In the genomic region with DNA sequence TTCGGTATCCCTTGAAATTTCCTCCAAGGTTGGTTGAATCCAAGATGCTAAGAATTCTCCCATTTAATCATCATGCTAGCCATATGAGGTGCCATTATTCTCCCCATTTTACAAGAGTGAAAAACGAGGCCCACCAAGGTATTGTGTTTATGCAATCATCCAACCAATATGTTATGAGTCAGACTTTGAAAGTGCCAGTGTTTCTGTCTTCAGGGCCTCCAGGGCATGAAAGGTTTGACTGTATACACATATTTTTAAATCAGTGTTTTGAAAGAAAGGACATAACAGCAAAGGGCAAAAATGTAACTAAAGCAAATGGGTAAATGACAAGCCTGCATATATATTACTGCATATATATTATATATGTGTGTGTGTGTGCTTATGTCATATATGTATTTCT, we compare ENCODE assay signal across 14 cellular contexts.
A peak's percentile ranks its signal among the peaks of the same experiment; 100 is the strongest.
DNase-seq lines count a peak whose midpoint lies in the region; ATAC-seq, FAIRE-seq and TF ChIP-seq lines count a peak whose summit lies in the region.
"Had no signal": no experiment of that assay in that cellular context is flagged by ENCODE, and none has a peak within 500 bp of the region (broad histone marks: within the 10 kb centered on the region; RNA-seq: fewer than 3 reads in every experiment).

No MANE protein-coding gene starts in this region.

- H3K27ac ChIP-seq in PC-3 (ENCODE audit: low read length) (no peak overlapping the region), trophoblast cell (ENCODE audit: low read depth, low read length) (no peak overlapping the region)
- H3K27ac ChIP-seq: A549, GM23248 had no signal

- intact Hi-C loops in PC-3 (cut with micrococcal nuclease): no loop called here

- H2AFZ ChIP-seq in PC-3 (ENCODE audit: low read length) (no peak overlapping the region), trophoblast cell (ENCODE audit: insufficient read depth, low read length, poor library complexity) (no peak overlapping the region)
- H2AFZ ChIP-seq: GM23248 had no signal

- POLR2A ChIA-PET in PC-3 (lab: Charles Lee; ENCODE audit: unreplicated experiment): no interaction called here

- DNase-seq in MG63 (peak; percentile 46), PC-3 (peak; percentile 35), bronchial epithelial cell (ENCODE audit: low read depth) (peak; percentile 52), trophoblast cell (peak; percentile 3 to 39), mucosa of gallbladder (ENCODE audit: low spot score) (no peak)
- DNase-seq in activated naive CD4-positive, alpha-beta T cell treated with Interleukin-2 at 50 U/mL for 16 hours: no peak
- DNase-seq in activated naive CD4-positive, alpha-beta T cell treated with anti-CD3 and anti-CD28 coated beads, Interleukin-2, amount 10 ng/mL, durations not matched to agents 7 days and 5 days: no peak
- DNase-seq: CD8-positive, alpha-beta T cell; COR-L47; DMS153; H7 had no signal

- H3K4me3 Mint-ChIP-seq in activated naive CD4-positive, alpha-beta T cell treated with anti-CD3 and anti-CD28 coated beads, Interleukin-2, amount 10 ng/mL, durations not matched to agents 7 days and 5 days: no peak overlapping the region
- H3K4me3 Mint-ChIP-seq: CD14-positive monocyte; CD8-positive, alpha-beta T cell had no signal

- H3K23ac ChIP-seq in trophoblast cell (ENCODE audit: low read length): no peak overlapping the region

- H3K4me3 ChIP-seq in MG63: no peak overlapping the region
- no peak overlapping the region for H3K4me3 ChIP-seq in PC-3 (ENCODE audit: low read length)
- H3K4me3 ChIP-seq in bronchial epithelial cell (ENCODE audit: low read depth, low read length): no peak overlapping the region
- H3K4me3 ChIP-seq in trophoblast cell (ENCODE audit: low read depth, low read length): no peak overlapping the region
- H3K4me3 ChIP-seq: A549, GM23248 had no signal

- no peaks in the 10 kb centered on the region for H4K20me1 ChIP-seq in PC-3 (ENCODE audit: low read length)

- H4K8ac ChIP-seq in trophoblast cell (ENCODE audit: low read depth, low read length): no peak overlapping the region

- H3K9me3 ChIP-seq in MG63 (peaks cover 7% of the 10 kb centered on the region; the same call in 1 of the 2 replicates), PC-3 (ENCODE audit: low read length) (no peaks in the 10 kb centered on the region), trophoblast cell (ENCODE audit: insufficient read depth, low read depth, low read length) (no peaks in the 10 kb centered on the region)
- H3K9me3 ChIP-seq: A549 had no signal

- no CpG with 5 or more reads among the region's 2 CpGs for WGBS in trophoblast cell (ENCODE audit: extremely low coverage, insufficient coverage, insufficient read length)

- H3K9me3 Mint-ChIP-seq in activated naive CD4-positive, alpha-beta T cell treated with anti-CD3 and anti-CD28 coated beads, Interleukin-2, amount 10 ng/mL, durations not matched to agents 7 days and 5 days: no peaks in the 10 kb centered on the region

- CTCF ChIA-PET in PC-3 (lab: Charles Lee): no interaction called here
- CTCF ChIA-PET in activated naive CD4-positive, alpha-beta T cell treated with anti-CD3 and anti-CD28 coated beads, Interleukin-2, amount 10 ng/mL, durations not matched to agents 7 days and 5 days (lab: Charles Lee): no interaction called here

- FAIRE-seq in bronchial epithelial cell (lab: Jason Lieb, UNC): no peak
- FAIRE-seq: A549 had no signal

- H3K36me3 ChIP-seq in MG63: no peaks in the 10 kb centered on the region
- no peaks in the 10 kb centered on the region for H3K36me3 ChIP-seq in PC-3 (ENCODE audit: low read depth, low read length)
- H3K36me3 ChIP-seq in bronchial epithelial cell (ENCODE audit: control insufficient read depth, insufficient read depth, low read length): no peaks in the 10 kb centered on the region
- no peaks in the 10 kb centered on the region for H3K36me3 ChIP-seq in trophoblast cell (ENCODE audit: control insufficient read depth in 1 of 2, insufficient read depth in 2 of 2, low read length in 2 of 2)

- no peak overlapping the region for H3K14ac ChIP-seq in trophoblast cell (ENCODE audit: low read length)

- H3K4me1 Mint-ChIP-seq in activated naive CD4-positive, alpha-beta T cell treated with anti-CD3 and anti-CD28 coated beads, Interleukin-2, amount 10 ng/mL, durations not matched to agents 7 days and 5 days: no peaks in the 10 kb centered on the region
- H3K4me1 Mint-ChIP-seq: CD14-positive monocyte had no signal

- H2BK5ac ChIP-seq in trophoblast cell (ENCODE audit: low read depth, low read length, poor library complexity): no peak overlapping the region

- H3F3A ChIP-seq in PC-3 (ENCODE audit: low read length, unreplicated experiment): no peaks in the 10 kb centered on the region

- TF ChIP-seq CTCF in PC-3 (conservative IDR thresholded peaks at IDR 0.05; ENCODE audit: low read depth, low read length) (no peak), bronchial epithelial cell (IDR thresholded peaks at IDR 0.05; ENCODE audit: insufficient read depth, low read length, severe bottlenecking) (no peak)

- no peaks in the 10 kb centered on the region for H3K9me2 ChIP-seq in PC-3 (replicated peaks; ENCODE audit: low read length)

- H3K36me3 Mint-ChIP-seq in activated naive CD4-positive, alpha-beta T cell treated with anti-CD3 and anti-CD28 coated beads, Interleukin-2, amount 10 ng/mL, durations not matched to agents 7 days and 5 days: no peaks in the 10 kb centered on the region
- H3K36me3 Mint-ChIP-seq: CD14-positive monocyte; CD8-positive, alpha-beta T cell had no signal

- H3K4me2 ChIP-seq in PC-3 (ENCODE audit: low read length): no peak overlapping the region
- no peak overlapping the region for H3K4me2 ChIP-seq in trophoblast cell (ENCODE audit: low read length)
- H3K4me2 ChIP-seq: A549 had no signal

- H2AK5ac ChIP-seq in trophoblast cell (ENCODE audit: low read length): no peak overlapping the region

- no peaks in the 10 kb centered on the region for H3K27me3 ChIP-seq in MG63
- H3K27me3 ChIP-seq in PC-3 (ENCODE audit: low read length): no peaks in the 10 kb centered on the region
- H3K27me3 ChIP-seq in bronchial epithelial cell (ENCODE audit: control insufficient read depth, insufficient read depth, low read length): no peaks in the 10 kb centered on the region
- no peaks in the 10 kb centered on the region for H3K27me3 ChIP-seq in trophoblast cell (ENCODE audit: insufficient read depth, low read length)

- no peak overlapping the region for H4K12ac ChIP-seq in trophoblast cell (ENCODE audit: low read depth, low read length)

- H3K4ac ChIP-seq in trophoblast cell (ENCODE audit: low read depth, low read length): no peak overlapping the region

- no peak overlapping the region for H3K27ac Mint-ChIP-seq in activated naive CD4-positive, alpha-beta T cell treated with anti-CD3 and anti-CD28 coated beads, Interleukin-2, amount 10 ng/mL, durations not matched to agents 7 days and 5 days
- H3K27ac Mint-ChIP-seq: CD14-positive monocyte; CD8-positive, alpha-beta T cell had no signal

- H3K79me2 ChIP-seq in PC-3 (ENCODE audit: low read length) (no peaks in the 10 kb centered on the region), trophoblast cell (ENCODE audit: control insufficient read depth, insufficient read depth, low read length, poor library complexity) (no peaks in the 10 kb centered on the region)

- no peak overlapping the region for H3K18ac ChIP-seq in trophoblast cell (ENCODE audit: low read length)

- no peaks in the 10 kb centered on the region for H3K27me3 Mint-ChIP-seq in activated naive CD4-positive, alpha-beta T cell treated with anti-CD3 and anti-CD28 coated beads, Interleukin-2, amount 10 ng/mL, durations not matched to agents 7 days and 5 days

- H3K4me1 ChIP-seq in PC-3 (ENCODE audit: insufficient read depth, low read length) (peaks cover 22% of the 10 kb centered on the region), trophoblast cell (ENCODE audit: control insufficient read depth in 1 of 2, insufficient read depth in 2 of 2, low read length in 2 of 2) (no peaks in the 10 kb centered on the region)
- H3K4me1 ChIP-seq: A549 had no signal

- H3K79me1 ChIP-seq in trophoblast cell (ENCODE audit: low read length): no peaks in the 10 kb centered on the region

- no peak for ATAC-seq in PC-3
- ATAC-seq: A549; CD8-positive, alpha-beta T cell had no signal

- H2BK120ac ChIP-seq in trophoblast cell (ENCODE audit: insufficient read depth, low read length, poor library complexity): no peak overlapping the region

- H2BK12ac ChIP-seq in trophoblast cell (ENCODE audit: low read length): no peak overlapping the region

- H3K9ac ChIP-seq in PC-3 (ENCODE audit: low read length) (no peak overlapping the region), trophoblast cell (ENCODE audit: low read length) (no peak overlapping the region)
- H3K9ac ChIP-seq: GM23248 had no signal

- H4K91ac ChIP-seq in trophoblast cell (ENCODE audit: low read depth, low read length): no peak overlapping the region

- no TSS peak for BruUV-seq in PC-3 (replicated peaks; lab: Mats Ljungman, UMichigan)

Comparison
In these comparisons a context has a peak if more than half of its experiments do, and no peak if none do; other contexts are left out.
1. DNase-seq: peak in MG63 (single experiment), PC-3 (single experiment), bronchial epithelial cell (single experiment) and trophoblast cell (2 of 2); none in activated naive CD4-positive, alpha-beta T cell treated with Interleukin-2 at 50 U/mL for 16 hours (single experiment), mucosa of gallbladder (single experiment) and activated naive CD4-positive, alpha-beta T cell treated with anti-CD3 and anti-CD28 coated beads, Interleukin-2, amount 10 ng/mL, durations not matched to agents 7 days and 5 days (single experiment).